Comparison of ENCODE assay signal across 1 cellular context in the genomic region with DNA sequence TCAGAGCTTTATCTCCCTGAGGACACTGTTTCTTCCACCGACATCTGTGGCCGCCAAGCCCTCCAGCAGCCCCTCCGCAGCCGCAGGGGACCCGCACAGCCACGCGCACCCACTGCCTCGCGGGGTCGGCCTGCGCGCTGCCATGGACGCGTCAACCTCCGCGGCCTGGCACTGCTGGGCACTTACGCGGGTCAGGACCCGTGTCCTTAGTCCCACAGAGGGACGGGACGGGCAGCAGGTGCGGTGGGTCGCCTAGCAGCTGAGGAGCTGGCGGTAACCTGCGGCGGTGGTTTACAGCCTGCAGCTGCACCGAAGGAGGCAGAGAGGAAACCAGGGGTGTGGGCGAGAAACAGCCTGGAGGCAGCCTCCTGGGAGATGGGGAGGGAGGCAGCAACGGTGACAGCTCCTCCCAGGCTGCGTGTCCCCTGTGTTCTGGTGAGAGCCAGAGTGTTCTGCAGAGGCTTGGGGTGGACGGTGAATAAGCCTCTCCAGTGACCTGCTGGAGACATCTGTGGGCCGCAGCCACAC.
TF ChIP-seq lines count a peak whose summit lies in the region.

No MANE protein-coding gene starts in this region.

TF ChIP-seq in H1, 55 proteins besides CTCF, POLR2A, EP300 and RAD21:
- no peak for TF ChIP-seq KDM4A (IDR thresholded peaks at IDR 0.05; ENCODE audit: low read depth, low read length, severe bottlenecking)
- no peak for TF ChIP-seq CHD2 (IDR thresholded peaks at IDR 0.05; ENCODE audit: low read length)
- no peak for TF ChIP-seq CBX8 (IDR thresholded peaks at IDR 0.05; ENCODE audit: borderline replicate concordance, low read depth, low read length)
- no peak for TF ChIP-seq HDAC6 (IDR thresholded peaks at IDR 0.05; ENCODE audit: low read depth, low read length)
- TF ChIP-seq, protein P1, sequence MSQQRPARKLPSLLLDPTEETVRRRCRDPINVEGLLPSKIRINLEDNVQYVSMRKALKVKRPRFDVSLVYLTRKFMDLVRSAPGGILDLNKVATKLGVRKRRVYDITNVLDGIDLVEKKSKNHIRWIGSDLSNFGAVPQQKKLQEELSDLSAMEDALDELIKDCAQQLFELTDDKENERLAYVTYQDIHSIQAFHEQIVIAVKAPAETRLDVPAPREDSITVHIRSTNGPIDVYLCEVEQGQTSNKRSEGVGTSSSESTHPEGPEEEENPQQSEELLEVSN (IDR thresholded peaks at IDR 0.05) = no peak
- no peak for TF ChIP-seq RBBP5 (IDR thresholded peaks at IDR 0.05; ENCODE audit: borderline replicate concordance, low read depth, low read length)
- TF ChIP-seq EZH2 (IDR thresholded peaks at IDR 0.05; ENCODE audit: low read depth, low read length, severe bottlenecking) = no peak
- TF ChIP-seq NANOG (IDR thresholded peaks at IDR 0.05; ENCODE audit: insufficient read depth, low read depth, low read length, poor library complexity, severe bottlenecking) = no peak
- TF ChIP-seq MAFK (IDR thresholded peaks at IDR 0.05; ENCODE audit: low read depth, low read length) = no peak
- TF ChIP-seq CHD1 (IDR thresholded peaks at IDR 0.05; ENCODE audit: low read depth, low read length) = no peak
- TF ChIP-seq GABPA (IDR thresholded peaks at IDR 0.05; ENCODE audit: borderline replicate concordance, insufficient read depth, low read length) = no peak
- no peak for TF ChIP-seq SUZ12 (IDR thresholded peaks at IDR 0.05; ENCODE audit: low read length)
- no peak for TF ChIP-seq ZNF274 (IDR thresholded peaks at IDR 0.05; ENCODE audit: borderline replicate concordance, extremely low read depth, low read length)
- no peak for TF ChIP-seq SP4 (IDR thresholded peaks at IDR 0.05; ENCODE audit: low read length)
- TF ChIP-seq, protein P2, sequence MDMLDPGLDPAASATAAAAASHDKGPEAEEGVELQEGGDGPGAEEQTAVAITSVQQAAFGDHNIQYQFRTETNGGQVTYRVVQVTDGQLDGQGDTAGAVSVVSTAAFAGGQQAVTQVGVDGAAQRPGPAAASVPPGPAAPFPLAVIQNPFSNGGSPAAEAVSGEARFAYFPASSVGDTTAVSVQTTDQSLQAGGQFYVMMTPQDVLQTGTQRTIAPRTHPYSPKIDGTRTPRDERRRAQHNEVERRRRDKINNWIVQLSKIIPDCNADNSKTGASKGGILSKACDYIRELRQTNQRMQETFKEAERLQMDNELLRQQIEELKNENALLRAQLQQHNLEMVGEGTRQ (IDR thresholded peaks at IDR 0.05; ENCODE audit: low read length) = no peak
- no peak for TF ChIP-seq ASH2L (IDR thresholded peaks at IDR 0.05; ENCODE audit: low read length)
